21 cellular contexts compared by ENCODE assay signal in genomic region chr10:97019213-97019844, GRCh38.
"Had no signal": no experiment of that assay in that cellular context is flagged by ENCODE, and none has a peak within 500 bp of the region (broad histone marks: within the 10 kb centered on the region; RNA-seq: fewer than 3 reads in every experiment).

No MANE protein-coding gene starts in this region.

- H3K9me3 ChIP-seq: breast epithelium, Peyer's patch, SJCRH30, SK-N-SH had no signal

- H3K27me3 Mint-ChIP-seq: activated CD8-positive, alpha-beta T cell treated with anti-CD3 and anti-CD28 coated beads for 36 hours; activated naive CD8-positive, alpha-beta T cell had no signal

- H3K36me3 ChIP-seq: breast epithelium, Peyer's patch, SJCRH30 had no signal

- H3K4me3 ChIP-seq: breast epithelium, Peyer's patch had no signal

- H3K4me1 ChIP-seq: breast epithelium had no signal

- H3K27ac ChIP-seq: breast epithelium, Peyer's patch, RWPE1 had no signal

- H3K27ac Mint-ChIP-seq: activated CD8-positive, alpha-beta T cell treated with anti-CD3 and anti-CD28 coated beads for 36 hours; activated naive CD8-positive, alpha-beta T cell; activated T-cell treated with anti-CD3 and anti-CD28 coated beads, Interleukin-2, amount 50 U/mL, for 72 hours; activated T-helper 2 cell treated with anti-CD3 and anti-CD28 coated beads, Interferon-gamma antibody, Interleukin-2, Interleukin-4, amounts not matched to agents 10 μg/mL and 5 μg/mL and 100 μg/mL, durations not matched to agents 14 hours and 24 hours and 36 hours; T-helper 2 cell treated with Interferon-gamma antibody and Interleukin-4, amounts not matched to agents 5 μg/mL and 100 μg/mL, for 36 hours had no signal

- ATAC-seq: activated CD4-positive, CD25-positive, alpha-beta regulatory T cell treated with anti-CD3 and anti-CD28 coated beads, Interleukin-2, amount 50 U/mL, for 24 hours; activated CD8-positive, alpha-beta T cell treated with anti-CD3 and anti-CD28 coated beads for 36 hours; activated T-cell treated with anti-CD3 and anti-CD28 coated beads, Interleukin-2, amount 50 U/mL, for 72 hours had no signal

- H3K4me3 Mint-ChIP-seq: activated CD8-positive, alpha-beta T cell treated with anti-CD3 and anti-CD28 coated beads for 36 hours; activated naive CD8-positive, alpha-beta T cell; activated T-cell treated with anti-CD3 and anti-CD28 coated beads, Interleukin-2, amount 50 U/mL, for 72 hours; T-helper 2 cell treated with Interferon-gamma antibody and Interleukin-4, amounts not matched to agents 5 μg/mL and 100 μg/mL, for 36 hours had no signal

- H3K4me2 ChIP-seq: SK-N-SH had no signal

- H3K36me3 Mint-ChIP-seq: activated naive CD8-positive, alpha-beta T cell had no signal

- DNase-seq: activated CD4-positive, alpha-beta T cell treated with anti-CD3 and anti-CD28 coated beads for 4 hours; activated CD8-positive, alpha-beta memory T cell treated with anti-CD3 and anti-CD28 coated beads, Interleukin-2, amount 50 U/mL, for 4 hours; activated CD8-positive, alpha-beta T cell treated with anti-CD3 and anti-CD28 coated beads for 36 hours; activated naive CD4-positive, alpha-beta T cell; activated T-cell treated with anti-CD3 and anti-CD28 coated beads, Interleukin-2, amount 50 U/mL, for 72 hours; MM.1S; NCI-H1105; NCI-H1436; NCI-H1694 treated with DMSO at 0.1 percent for 48 hours; NCI-H2029 treated with DMSO at 0.1 percent for 48 hours; Peyer's patch; Right ventricle myocardium superior; SJCRH30; SK-N-SH; T-helper 1 cell had no signal

- H3K27me3 ChIP-seq: breast epithelium, Peyer's patch, SJCRH30 had no signal
